ENCODE assay signal across 11 cellular contexts in the genomic region with DNA sequence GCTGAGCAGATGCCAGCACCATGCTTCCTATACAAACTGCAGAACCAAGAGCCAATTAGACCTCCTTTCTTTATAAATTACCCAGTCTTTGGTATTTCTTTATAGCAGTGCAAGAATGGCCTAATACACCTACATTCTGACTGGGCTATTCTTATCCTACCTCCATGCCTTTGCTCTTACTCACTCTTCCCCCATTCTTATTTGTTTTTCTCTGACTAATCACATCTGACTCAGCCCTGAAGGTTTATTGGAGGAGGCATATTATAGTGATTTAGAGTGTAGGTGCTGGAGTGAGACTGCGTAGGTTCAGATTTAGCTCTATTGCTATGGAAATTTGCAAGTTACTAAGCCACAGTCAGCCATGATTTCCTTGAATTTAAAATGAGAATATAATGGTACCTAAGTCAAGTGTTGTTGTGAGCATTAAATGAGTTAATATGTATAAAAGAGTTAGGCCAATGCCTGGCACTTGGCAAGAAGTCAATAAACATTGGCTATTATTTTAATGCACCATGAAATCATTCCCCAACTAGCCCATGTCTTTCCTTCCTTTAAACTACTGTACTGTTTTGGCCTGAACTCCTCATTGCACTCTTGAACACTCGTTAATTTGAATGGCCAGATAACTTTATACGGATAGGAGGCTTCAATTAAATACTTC.
DNase-seq lines count a peak whose midpoint lies in the region; ATAC-seq, FAIRE-seq and TF ChIP-seq lines count a peak whose summit lies in the region.
"Had no signal": no experiment of that assay in that cellular context is flagged by ENCODE, and none has a peak within 500 bp of the region (broad histone marks: within the 10 kb centered on the region; RNA-seq: fewer than 3 reads in every experiment).

No MANE protein-coding gene starts in this region.

- no peaks in the 10 kb centered on the region for H3K4me1 ChIP-seq in vagina
- H3K4me1 ChIP-seq in left ventricle myocardium inferior = no peaks in the 10 kb centered on the region
- H3K4me1 ChIP-seq: thyroid gland had no signal

- TF ChIP-seq CTCF in fibroblast of mammary gland (conservative IDR thresholded peaks at IDR 0.05; ENCODE audit: control insufficient read depth, insufficient read depth, low read depth, low read length) = no peak
- TF ChIP-seq CTCF in vagina (IDR thresholded peaks at IDR 0.05) = no peak
- TF ChIP-seq CTCF in left ventricle myocardium inferior (IDR thresholded peaks at IDR 0.05; ENCODE audit: borderline replicate concordance) = no peak

- H3K27me3 ChIP-seq in vagina (no peaks in the 10 kb centered on the region), left ventricle myocardium inferior (ENCODE audit: low read depth) (no peaks in the 10 kb centered on the region)
- H3K27me3 ChIP-seq: cardiac muscle cell, thyroid gland had no signal

- no peaks in the 10 kb centered on the region for H3K36me3 ChIP-seq in vagina
- H3K36me3 ChIP-seq in left ventricle myocardium inferior = no peaks in the 10 kb centered on the region
- H3K36me3 ChIP-seq: cardiac muscle cell, thyroid gland had no signal

- H3K4me3 ChIP-seq in fibroblast of mammary gland (ENCODE audit: control insufficient read depth, low read depth, low read length) (no peak overlapping the region), vagina (no peak overlapping the region), left ventricle myocardium inferior (no peak overlapping the region)
- H3K4me3 ChIP-seq: cardiac muscle cell, thyroid gland had no signal

- H3K27ac ChIP-seq in vagina (no peak overlapping the region), left ventricle myocardium inferior (replicated peaks) (no peak overlapping the region)
- H3K27ac ChIP-seq: cardiac muscle cell, thyroid gland had no signal

- H3K9me3 ChIP-seq in vagina (no peaks in the 10 kb centered on the region), left ventricle myocardium inferior (replicated peaks) (no peaks in the 10 kb centered on the region)
- H3K9me3 ChIP-seq: thyroid gland had no signal

- peak; percentile 89 for DNase-seq in EL
- peak; percentile 97 for DNase-seq in RCC 7860 (ENCODE audit: low spot score)
- DNase-seq in fibroblast of mammary gland (ENCODE audit: low read depth) = peak; percentile 90
- peak; percentile 62 for DNase-seq in putamen (ENCODE audit: low spot score)
- DNase-seq in NCI-H526 treated with DMSO at 0.1 percent for 48 hours (lab: John Stamatoyannopoulos, UW) = no peak
- no peak for DNase-seq in vagina (ENCODE audit: extremely low spot score in 2 of 2)
- no peak for DNase-seq in left ventricle myocardium inferior
- DNase-seq: hippocampal formation, thyroid gland had no signal

- ATAC-seq in HG02642 (IDR thresholded peaks at IDR 0.05; ENCODE audit: poor library complexity, unreplicated experiment) = no peak

- peak; percentile 99 for FAIRE-seq in RCC 7860 (lab: Jason Lieb, UNC)

- intact Hi-C loops in vagina (cut with DNase I) = no loop called here
- intact Hi-C loops in left ventricle myocardium inferior (cut with micrococcal nuclease) = no loop called here

- no peak for TF ChIP-seq POLR2A in vagina (IDR thresholded peaks at IDR 0.05)

Comparison
In these comparisons a context has a peak if more than half of its experiments do, and no peak if none do; other contexts are left out.
1. DNase-seq: peak in EL (single experiment), RCC 7860 (single experiment), fibroblast of mammary gland (single experiment) and putamen (single experiment); none in NCI-H526 treated with DMSO at 0.1 percent for 48 hours (single experiment), vagina (0 of 2) and left ventricle myocardium inferior (single experiment).